22 cellular contexts compared by ENCODE assay signal in genomic region chr12:85633491-85633890, GRCh38.
"Had no signal": no experiment of that assay in that cellular context is flagged by ENCODE, and none has a peak within 500 bp of the region (broad histone marks: within the 10 kb centered on the region; RNA-seq: fewer than 3 reads in every experiment).

No MANE protein-coding gene starts in this region.

- ATAC-seq: activated T-cell treated with anti-CD3 and anti-CD28 coated beads, Interleukin-2, amount 50 U/mL, for 72 hours; mucosa of descending colon; T-helper 17 cell had no signal

- H3K9me3 ChIP-seq: lower lobe of right lung, mucosa of descending colon, sigmoid colon, testis had no signal

- H3K27me3 ChIP-seq: cardiac muscle cell, sigmoid colon, testis had no signal

- DNase-seq: activated CD4-positive, alpha-beta T cell treated with anti-CD3 and anti-CD28 coated beads for 4 hours; activated CD4-positive, alpha-beta T cell treated with anti-CD3 and anti-CD28 coated beads, Interleukin-2, amount 50 U/mL, for 48 hours; activated CD4-positive, CD25-positive, alpha-beta regulatory T cell; activated CD8-positive, alpha-beta memory T cell treated with anti-CD3 and anti-CD28 coated beads, Interleukin-2, amount 50 U/mL, for 48 hours; activated effector memory CD4-positive, alpha-beta T cell treated with Interleukin-2 at 50 U/mL for 16 hours; activated naive CD4-positive, alpha-beta T cell treated with anti-CD3 and anti-CD28 coated beads, Interleukin-2, amount 10 ng/mL, durations not matched to agents 7 days and 5 days; activated T-cell treated with anti-CD3 and anti-CD28 coated beads, Interleukin-2, amount 50 U/mL, for 72 hours; amygdala; cortex of kidney; foreskin fibroblast; kidney; lower lobe of right lung; mesendoderm; mucosa of descending colon; nucleus accumbens; sigmoid colon; stimulated activated CD4-positive, alpha-beta T cell treated with anti-CD3 and anti-CD28 coated beads, Interleukin-2, amount 100 ng/mL, for 48 hours; stimulated activated naive CD4-positive, alpha-beta T cell; T-helper 17 cell; testis had no signal

- H3K4me1 ChIP-seq: lower lobe of right lung, parathyroid adenoma, sigmoid colon, testis had no signal

- H3K36me3 ChIP-seq: cardiac muscle cell, lower lobe of right lung, sigmoid colon had no signal

- H3K27ac ChIP-seq: cardiac muscle cell, lower lobe of right lung, parathyroid adenoma, sigmoid colon, testis had no signal

- H3K4me3 ChIP-seq: cardiac muscle cell, lower lobe of right lung, mucosa of descending colon, sigmoid colon, testis had no signal
